In the genomic region with DNA sequence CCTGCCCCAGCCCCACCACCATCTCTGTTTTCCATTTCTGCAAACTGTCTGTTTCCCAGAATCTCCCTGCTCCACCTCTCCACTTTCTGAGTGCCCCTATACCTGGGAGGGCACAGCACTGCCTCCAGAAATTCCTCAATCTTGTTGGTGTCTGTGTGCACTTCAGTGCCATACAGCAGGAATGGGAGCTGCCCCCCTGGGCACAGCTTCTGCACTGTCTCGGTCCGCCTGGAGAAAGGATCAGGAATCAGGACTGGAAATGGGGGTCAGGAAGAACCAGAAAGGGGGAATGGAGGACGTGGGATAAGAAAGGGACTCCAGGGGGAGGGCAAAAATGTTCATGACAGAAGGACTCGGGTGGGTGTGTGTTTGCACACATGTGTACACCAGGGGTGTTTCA, we compare ENCODE assay signal across 1 cellular context.
TF ChIP-seq lines count a peak whose summit lies in the region.

No MANE protein-coding gene starts in this region.

TF ChIP-seq in H1, 55 proteins besides CTCF, POLR2A, EP300 and RAD21:
- no peak for TF ChIP-seq JUN (IDR thresholded peaks at IDR 0.05; ENCODE audit: low read depth, low read length)
